8 cellular contexts compared by ENCODE assay signal in the genomic region with DNA sequence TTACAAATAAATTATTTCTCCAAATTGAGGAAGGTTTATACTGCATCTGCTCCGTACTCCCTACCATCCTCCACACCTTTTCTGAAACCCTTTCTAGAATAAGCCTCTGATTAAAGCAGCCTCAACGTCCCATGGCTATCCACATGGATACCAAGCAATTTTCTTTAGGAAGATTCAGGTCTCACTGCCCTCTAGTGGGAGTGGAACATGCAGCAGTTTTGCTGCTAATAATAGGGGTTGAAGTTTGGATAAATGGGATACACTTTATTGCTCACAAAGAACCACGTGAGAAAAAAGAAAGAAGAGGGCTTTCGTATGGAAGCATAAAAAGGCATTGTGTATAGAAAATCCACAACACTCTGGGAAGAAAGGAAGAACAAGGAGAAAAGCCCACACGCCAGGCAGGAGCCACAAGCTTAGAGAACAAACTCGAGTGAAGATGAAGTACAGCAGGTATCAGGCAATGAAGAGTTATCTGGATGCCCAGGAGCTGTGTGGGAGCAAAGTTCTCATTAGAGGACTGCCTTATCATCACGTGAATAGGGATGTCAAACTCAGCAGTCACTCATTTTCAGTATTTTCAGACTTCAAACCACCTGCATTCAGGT. TPM values are rescaled to one million over a fixed set of nuclear protein-coding genes. Genes with fewer than 3 reads are reported as not detected.
A peak's percentile ranks its signal among the peaks of the same experiment; 100 is the strongest.
DNase-seq lines count a peak whose midpoint lies in the region; TF ChIP-seq lines count a peak whose summit lies in the region.

No MANE protein-coding gene starts in this region.

- CTCF ChIA-PET in BJ (lab: Yijun Ruan, JAX): interaction anchor here (0.6 to 1.5 kb wide), 12 partner anchors 8 to 1368 kb away, joined by 3 to 9 read pairs (median 4); no protein-coding TSS in a partner anchor
- CTCF ChIA-PET in activated naive CD4-positive, alpha-beta T cell treated with anti-CD3 and anti-CD28 coated beads, Interleukin-2, amount 10 ng/mL, durations not matched to agents 7 days and 5 days (lab: Charles Lee): no interaction called here

- no peak overlapping the region for H2AFZ ChIP-seq in osteoblast (ENCODE audit: low read length)

- no peaks in the 10 kb centered on the region for H3K36me3 Mint-ChIP-seq in activated naive CD4-positive, alpha-beta T cell treated with anti-CD3 and anti-CD28 coated beads, Interleukin-2, amount 10 ng/mL, durations not matched to agents 7 days and 5 days

- no peak overlapping the region for H3K4me3 Mint-ChIP-seq in activated naive CD4-positive, alpha-beta T cell treated with anti-CD3 and anti-CD28 coated beads, Interleukin-2, amount 10 ng/mL, durations not matched to agents 7 days and 5 days

- no peaks in the 10 kb centered on the region for H3K36me3 ChIP-seq in BJ (ENCODE audit: control insufficient read depth, insufficient read depth, low read length)
- no peaks in the 10 kb centered on the region for H3K36me3 ChIP-seq in HAP-1 (replicated peaks)
- no peaks in the 10 kb centered on the region for H3K36me3 ChIP-seq in osteoblast (ENCODE audit: insufficient read depth, low read length)
- H3K36me3 ChIP-seq in MG63: no peaks in the 10 kb centered on the region

- no peaks in the 10 kb centered on the region for H3K27me3 ChIP-seq in BJ (ENCODE audit: control insufficient read depth, insufficient read depth, low read length)
- no peaks in the 10 kb centered on the region for H3K27me3 ChIP-seq in HAP-1 (ENCODE audit: low read depth)
- H3K27me3 ChIP-seq in osteoblast (ENCODE audit: insufficient read depth, low read length): no peaks in the 10 kb centered on the region
- no peaks in the 10 kb centered on the region for H3K27me3 ChIP-seq in MG63

- no peaks in the 10 kb centered on the region for H3K27me3 Mint-ChIP-seq in activated naive CD4-positive, alpha-beta T cell treated with anti-CD3 and anti-CD28 coated beads, Interleukin-2, amount 10 ng/mL, durations not matched to agents 7 days and 5 days

- no peak for DNase-seq in BJ (ENCODE audit: low read depth)
- peak; percentile 49 to 56 for DNase-seq in HAP-1 (ENCODE audit: low spot score in 2 of 2)
- peak; percentile 61 for DNase-seq in OCI-M1 (lab: John Stamatoyannopoulos, UW)
- DNase-seq in epidermal melanocyte (ENCODE audit: insufficient read length, low spot score): peak; percentile 28
- DNase-seq in osteoblast (ENCODE audit: insufficient read length, low spot score, missing footprints): peak; percentile 73
- DNase-seq in NCI-H146 (lab: John Stamatoyannopoulos, UW): no peak
- no peak for DNase-seq in MG63
- no peak for DNase-seq in activated naive CD4-positive, alpha-beta T cell treated with anti-CD3 and anti-CD28 coated beads, Interleukin-2, amount 10 ng/mL, durations not matched to agents 7 days and 5 days

- in situ Hi-C loops in HAP-1 (cut with MboI; ENCODE audit: low sequenced_read_pairs): loop anchor here (25.0 kb wide), 1 partner anchor 1372 kb away; a partner anchor contains a TSS

- H3K4me1 Mint-ChIP-seq in activated naive CD4-positive, alpha-beta T cell treated with anti-CD3 and anti-CD28 coated beads, Interleukin-2, amount 10 ng/mL, durations not matched to agents 7 days and 5 days: no peaks in the 10 kb centered on the region

- H3K9me3 ChIP-seq in HAP-1 (no peaks in the 10 kb centered on the region), osteoblast (ENCODE audit: low read depth, low read length) (no peaks in the 10 kb centered on the region), MG63 (no peaks in the 10 kb centered on the region)

- no peaks in the 10 kb centered on the region for H4K20me1 ChIP-seq in osteoblast (ENCODE audit: insufficient read depth, low read length)

- peak; percentile 85 for TF ChIP-seq CTCF in BJ (IDR thresholded peaks at IDR 0.05; ENCODE audit: insufficient read depth, low read depth, low read length)
- peak; percentile 91 for TF ChIP-seq CTCF in osteoblast (IDR thresholded peaks at IDR 0.05; ENCODE audit: extremely low read depth, low read depth, low read length)

- H3K4me2 ChIP-seq in osteoblast (ENCODE audit: insufficient read depth, low read length): peak overlapping the region; percentile 44

- no peak overlapping the region for H3K4me3 ChIP-seq in BJ (ENCODE audit: low read depth, low read length)
- no peak overlapping the region for H3K4me3 ChIP-seq in HAP-1
- no peak overlapping the region for H3K4me3 ChIP-seq in osteoblast (ENCODE audit: insufficient read depth, low read length)
- no peak overlapping the region for H3K4me3 ChIP-seq in MG63

- POLR2A ChIA-PET in BJ (lab: Charles Lee): no interaction called here

- H3K27ac Mint-ChIP-seq in activated naive CD4-positive, alpha-beta T cell treated with anti-CD3 and anti-CD28 coated beads, Interleukin-2, amount 10 ng/mL, durations not matched to agents 7 days and 5 days: no peak overlapping the region

- H3K79me2 ChIP-seq in osteoblast (ENCODE audit: insufficient read depth, low read length): no peaks in the 10 kb centered on the region

- no peaks in the 10 kb centered on the region for H3K9me3 Mint-ChIP-seq in activated naive CD4-positive, alpha-beta T cell treated with anti-CD3 and anti-CD28 coated beads, Interleukin-2, amount 10 ng/mL, durations not matched to agents 7 days and 5 days

- no peak overlapping the region for H3K27ac ChIP-seq in osteoblast (ENCODE audit: low read depth, low read length)

- no peaks in the 10 kb centered on the region for H3K4me1 ChIP-seq in HAP-1
- H3K4me1 ChIP-seq in osteoblast (ENCODE audit: insufficient read depth, low read length): peaks cover 31% of the 10 kb centered on the region

RNA-seq across cellular contexts. Expression of a gene that starts 45.8 kb away (rescaled TPM):
- polyA plus RNA-seq in BJ (2011; rRNA removed): not detected in 2 replicates
- not detected in 2 replicates for polyA minus RNA-seq in BJ (2011; rRNA and poly(A)+ RNA removed)
- not detected in 2 replicates for total RNA-seq in osteoblast
- total RNA-seq in MG63 (2014; rRNA removed; shearing (Covaris generic); ENCODE audit: low replicate concordance): not detected in 2 replicates

Comparison
In these comparisons a context has a peak if more than half of its experiments do, and no peak if none do; other contexts are left out.
1. DNase-seq: peak in HAP-1 (2 of 2), OCI-M1 (single experiment), epidermal melanocyte (single experiment) and osteoblast (single experiment); none in BJ (single experiment), NCI-H146 (single experiment), MG63 (single experiment) and activated naive CD4-positive, alpha-beta T cell treated with anti-CD3 and anti-CD28 coated beads, Interleukin-2, amount 10 ng/mL, durations not matched to agents 7 days and 5 days (single experiment).